Comparison of ENCODE assay signal across 8 cellular contexts in the genomic region with DNA sequence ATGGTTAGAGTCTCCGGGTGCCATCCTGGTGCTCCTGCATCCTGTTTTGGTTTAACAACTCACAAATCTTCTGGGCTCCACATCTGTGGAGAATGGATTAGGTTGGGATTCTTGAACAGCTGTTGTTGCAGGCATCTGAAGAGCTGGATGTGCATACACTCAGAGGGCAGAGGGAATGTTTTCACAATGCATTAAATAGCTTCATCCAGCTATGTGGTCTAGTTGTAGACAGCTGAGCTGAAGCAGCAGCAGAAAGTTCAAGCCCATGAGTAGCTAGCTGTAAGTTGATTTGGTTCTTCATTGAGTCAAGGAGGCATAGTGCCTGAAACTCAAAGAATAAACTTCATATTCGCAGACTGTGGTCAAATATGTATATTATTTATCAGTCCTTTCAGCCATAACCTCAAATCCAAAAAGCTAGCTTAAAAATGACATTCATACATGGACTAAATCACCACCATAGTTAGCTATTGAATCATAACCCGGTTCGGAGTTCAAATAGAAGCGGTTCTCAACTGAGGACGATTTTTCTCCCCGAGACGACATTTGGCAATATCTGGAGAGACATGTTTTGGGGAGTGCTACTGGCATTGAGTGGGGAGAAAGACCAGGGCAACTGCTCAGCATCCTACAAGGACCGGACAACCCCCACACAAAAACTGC. TPM values are rescaled to one million over a fixed set of nuclear protein-coding genes. Genes with fewer than 3 reads are reported as not detected.
DNase-seq lines count a peak whose midpoint lies in the region; ATAC-seq and TF ChIP-seq lines count a peak whose summit lies in the region.

No MANE protein-coding gene starts in this region.

- H4K20me1 ChIP-seq in BLaER1 treated with 17β-estradiol and CSF1 and Interleukin-3, amounts not matched to agents 10 nM and 100 nM, result peaks cover 0 to 43% (median 19%) of the 10 kb centered on the region in 11 experiments; a peak in 13 of 22 replicates
- H4K20me1 ChIP-seq in KMS-11 (ENCODE audit: insufficient read depth), result no peaks in the 10 kb centered on the region

- peaks cover 47 to 69% of the 10 kb centered on the region in 2 donors for H3K4me1 Mint-ChIP-seq in natural killer cell

- TF ChIP-seq CTCF in KMS-11 (conservative IDR thresholded peaks at IDR 0.05; ENCODE audit: low read depth, low read length) (no peak), cardiac fibroblast (IDR thresholded peaks at IDR 0.05; ENCODE audit: low read depth, low read length) (no peak), natural killer cell (IDR thresholded peaks at IDR 0.05) (no peak)

- H3K9me3 Mint-ChIP-seq in natural killer cell, result no peaks in the 10 kb centered on the region

- intact Hi-C loops in natural killer cell (cut with micrococcal nuclease), result loop anchor here (5.0 to 10.0 kb wide), 5 partner anchors 49 to 426 kb away; partner anchors contain the start of genes C12orf76, FAM222A, GLTP and MMAB

- no peaks in the 10 kb centered on the region for H3K27me3 Mint-ChIP-seq in natural killer cell (ENCODE audit: low read depth in 2 of 2)

- peak overlapping the region; percentile 92 to 99 (median 97); a peak in 21 of 22 replicates for H3K27ac ChIP-seq in BLaER1 treated with 17β-estradiol and CSF1 and Interleukin-3, amounts not matched to agents 10 nM and 100 nM
- no peak overlapping the region; the same call in 1 of the 2 replicates for H3K27ac ChIP-seq in KMS-11

- ATAC-seq in natural killer cell (no peak), HG02759 (IDR thresholded peaks at IDR 0.05; ENCODE audit: unreplicated experiment) (no peak), GM21619 (IDR thresholded peaks at IDR 0.05; ENCODE audit: unreplicated experiment) (no peak)

- H2AFZ ChIP-seq in KMS-11 (ENCODE audit: low read depth), result peak overlapping the region; percentile 66; the same call in 1 of the 2 replicates

- H3K36me3 ChIP-seq in BLaER1 treated with 17β-estradiol and CSF1 and Interleukin-3, amounts not matched to agents 10 nM and 100 nM, result peaks cover 7 to 19% (median 10%) of the 10 kb centered on the region in 11 experiments; a peak in 18 of 22 replicates
- H3K36me3 ChIP-seq in KMS-11 (ENCODE audit: insufficient read depth), result no peaks in the 10 kb centered on the region

- H3K9me3 ChIP-seq in BLaER1 treated with 17β-estradiol and CSF1 and Interleukin-3, amounts not matched to agents 10 nM and 100 nM (replicated peaks in 1 of 11), result no peaks in the 10 kb centered on the region

- no peaks in the 10 kb centered on the region for H3K36me3 Mint-ChIP-seq in natural killer cell

- peaks cover 17% of the 10 kb centered on the region; the same call in 1 of the 2 replicates for H3K79me2 ChIP-seq in KMS-11 (ENCODE audit: insufficient read depth, low read depth)

- DNase-seq in cardiac fibroblast (ENCODE audit: low read depth in 2 of 2) (no peak), natural killer cell (no peak), AG08396 (ENCODE audit: low spot score) (no peak), GM19238 (ENCODE audit: insufficient read length, low spot score) (no peak)

- H3K27ac Mint-ChIP-seq in natural killer cell, result peak overlapping the region; percentile 93 to 96

- peaks cover 0 to 34% (median 23%) of the 10 kb centered on the region in 11 experiments; a peak in 18 of 22 replicates for H3K27me3 ChIP-seq in BLaER1 treated with 17β-estradiol and CSF1 and Interleukin-3, amounts not matched to agents 10 nM and 100 nM
- H3K27me3 ChIP-seq in KMS-11 (ENCODE audit: insufficient read depth, low read depth), result no peaks in the 10 kb centered on the region

- peak overlapping the region; percentile 85 to 98 (median 94); a peak in 19 of 20 replicates for H3K4me3 ChIP-seq in BLaER1 treated with 17β-estradiol and CSF1 and Interleukin-3, amounts not matched to agents 10 nM and 100 nM
- H3K4me3 ChIP-seq in KMS-11 (IDR thresholded peaks at IDR 0.05; ENCODE audit: insufficient read depth, low read depth, low read length) (no peak overlapping the region), cardiac fibroblast (replicated peaks in 1 of 2; ENCODE audit: low read depth in 2 of 2, low read length in 2 of 2) (peak overlapping the region; percentile 81 to 89)

- peaks cover 39 to 66% (median 48%) of the 10 kb centered on the region in 10 experiments for H3K4me1 ChIP-seq in BLaER1 treated with 17β-estradiol and CSF1 and Interleukin-3, amounts not matched to agents 10 nM and 100 nM
- peaks cover 3% of the 10 kb centered on the region for H3K4me1 ChIP-seq in KMS-11 (ENCODE audit: low read depth, poor library complexity, severe bottlenecking)

- H3K9ac ChIP-seq in BLaER1 treated with 17β-estradiol and CSF1 and Interleukin-3, amounts not matched to agents 10 nM and 100 nM, result peak overlapping the region; percentile 91 to 98 (median 96)
- H3K9ac ChIP-seq in KMS-11, result peak overlapping the region; percentile 70; the same call in 1 of the 2 replicates

- peak overlapping the region; percentile 89 to 98 (median 93) for H3K4me2 ChIP-seq in BLaER1 treated with 17β-estradiol and CSF1 and Interleukin-3, amounts not matched to agents 10 nM and 100 nM
- peak overlapping the region; percentile 53 for H3K4me2 ChIP-seq in KMS-11

- H3K4me3 Mint-ChIP-seq in natural killer cell, result peak overlapping the region; percentile 91

RNA-seq across cellular contexts. Expression of gene ANKRD13A, which starts 0.9 kb away (rescaled TPM):
- total RNA-seq in natural killer cell, result 10 to 100 TPM; 74.9 to 93.6 (median 90.7) TPM

RNA-seq across cellular contexts. Expression of gene GIT2, which starts 2.2 kb away (rescaled TPM):
- 100 to 1,000 TPM in 2 of 3 donors, 10 to 100 TPM in 1; 98.8 to 118 (median 117) TPM for total RNA-seq in natural killer cell

RNA-seq across cellular contexts. Expression of gene C12orf76, which starts 50.0 kb away (rescaled TPM):
- 10 to 100 TPM in 2 of 3 donors, 1 to 10 TPM in 1; 9.9 to 12.1 (median 10.9) TPM for total RNA-seq in natural killer cell
